In genomic region chr1:180953291-180953747, GRCh38 we compare ENCODE assay signal across 8 cellular contexts. TPM values are rescaled to one million over a fixed set of nuclear protein-coding genes. Genes with fewer than 3 reads are reported as not detected.
DNase-seq lines count a peak whose midpoint lies in the region; ATAC-seq and TF ChIP-seq lines count a peak whose summit lies in the region.

No MANE protein-coding gene starts in this region.

- DNase-seq in activated CD4-positive, alpha-beta T cell treated with anti-CD3 and anti-CD28 coated beads, Interleukin-2, amount 50 U/mL, for 48 hours, result peak; percentile 9 to 16
- DNase-seq in activated CD4-positive, alpha-beta T cell treated with anti-CD3 and anti-CD28 coated beads, Interleukin-2, amount 50 U/mL, for 4 hours, result no peak
- DNase-seq in SW480 (ENCODE audit: low spot score), result peak; percentile 69
- DNase-seq in foreskin keratinocyte, result peak; percentile 55 to 76
- peak; percentile 70 for DNase-seq in stomach
- DNase-seq in adrenal gland, result no peak
- DNase-seq in SIG-M5 treated with dmso at 0.1 percent for 504 hours (lab: John Stamatoyannopoulos, UW; ENCODE audit: unreplicated experiment), result no peak

- TF ChIP-seq EP300 in stomach (IDR thresholded peaks at IDR 0.05), result no peak

- no peaks in the 10 kb centered on the region for H3K27me3 ChIP-seq in foreskin keratinocyte
- no peaks in the 10 kb centered on the region for H3K27me3 ChIP-seq in stomach
- H3K27me3 ChIP-seq in adrenal gland, result no peaks in the 10 kb centered on the region

- TF ChIP-seq CTCF in foreskin keratinocyte (conservative IDR thresholded peaks at IDR 0.05) (no peak), stomach (IDR thresholded peaks at IDR 0.05) (no peak), adrenal gland (IDR thresholded peaks at IDR 0.05) (no peak)

- no peak overlapping the region for H3K27ac ChIP-seq in foreskin keratinocyte
- peak overlapping the region in 3 of 5 donors; percentile 63 to 82 (median 75) for H3K27ac ChIP-seq in stomach
- no peak overlapping the region for H3K27ac ChIP-seq in adrenal gland

- intact Hi-C loops in stomach (cut with DNase I; ENCODE audit: low total_unique reads) (no loop called here), adrenal gland (cut with DNase I) (no loop called here)

- TF ChIP-seq POLR2A in stomach (IDR thresholded peaks at IDR 0.05) (no peak), adrenal gland (IDR thresholded peaks at IDR 0.05) (no peak)

- 22 to 36% (median 28%) methylated on average over 15 to 16 of the region's 16 CpGs for WGBS in stomach, 5 donors
- WGBS in adrenal gland, 4 donors, result 45 to 52% (median 48%) methylated on average over 13 to 16 of the region's 16 CpGs

- peak; percentile 23 for ATAC-seq in HG02884 (IDR thresholded peaks at IDR 0.05; ENCODE audit: unreplicated experiment)
- ATAC-seq in foreskin keratinocyte, result peak; percentile 86

- peaks cover 5% of the 10 kb centered on the region for H3K4me1 ChIP-seq in foreskin keratinocyte
- H3K4me1 ChIP-seq in stomach, result peaks cover 6 to 29% (median 19%) of the 10 kb centered on the region in 4 donors
- peaks cover 0 to 15% of the 10 kb centered on the region in 2 donors for H3K4me1 ChIP-seq in adrenal gland (replicated peaks in 1 of 2)

- H3K36me3 ChIP-seq in stomach, result peaks cover 0 to 20% (median 15%) of the 10 kb centered on the region in 4 donors
- no peaks in the 10 kb centered on the region for H3K36me3 ChIP-seq in adrenal gland (replicated peaks in 1 of 2)

- H3K4me3 ChIP-seq in stomach (peak overlapping the region; percentile 50 to 81 (median 62)), adrenal gland (peak overlapping the region in 1 of 4 donors; percentile 65)

- H3K9me3 ChIP-seq in stomach (no peaks in the 10 kb centered on the region), adrenal gland (replicated peaks in 1 of 3) (no peaks in the 10 kb centered on the region)

RNA-seq across cellular contexts. Expression of gene KIAA1614, which starts 40.6 kb away (rescaled TPM):
- 1.6 and 1.7 TPM in 2 replicates for total RNA-seq in foreskin keratinocyte
- polyA plus RNA-seq in foreskin keratinocyte, result 0.90 and 1.3 TPM in 2 replicates
- 1 to 10 TPM in 3 of 5 donors, under 1 TPM in 1, not detected in 1; under 0.01 to 6.1 (median 1.7) TPM for total RNA-seq in stomach
- polyA plus RNA-seq in stomach, result 1 to 10 TPM; 1.1 to 2.2 (median 1.8) TPM
- total RNA-seq in adrenal gland, result 1 to 10 TPM in 6 of 8 donors, under 1 TPM in 2; 0.42 to 6.9 (median 1.3) TPM
- 1 to 10 TPM in 2 of 3 donors, under 1 TPM in 1; 0.18 to 3.4 (median 1.4) TPM for polyA plus RNA-seq in adrenal gland

Comparison
In these comparisons a context has a peak if more than half of its experiments do, and no peak if none do; other contexts are left out.
1. DNase-seq: peak in activated CD4-positive, alpha-beta T cell treated with anti-CD3 and anti-CD28 coated beads, Interleukin-2, amount 50 U/mL, for 48 hours (2 of 2), SW480 (single experiment), foreskin keratinocyte (2 of 2) and stomach (single experiment); none in activated CD4-positive, alpha-beta T cell treated with anti-CD3 and anti-CD28 coated beads, Interleukin-2, amount 50 U/mL, for 4 hours (0 of 2), adrenal gland (0 of 7) and SIG-M5 treated with dmso at 0.1 percent for 504 hours (single experiment).
2. H3K27ac ChIP-seq: peak in stomach (3 of 5); none in foreskin keratinocyte (single experiment) and adrenal gland (0 of 5).